Comparison of ENCODE assay signal across 10 cellular contexts in the genomic region with DNA sequence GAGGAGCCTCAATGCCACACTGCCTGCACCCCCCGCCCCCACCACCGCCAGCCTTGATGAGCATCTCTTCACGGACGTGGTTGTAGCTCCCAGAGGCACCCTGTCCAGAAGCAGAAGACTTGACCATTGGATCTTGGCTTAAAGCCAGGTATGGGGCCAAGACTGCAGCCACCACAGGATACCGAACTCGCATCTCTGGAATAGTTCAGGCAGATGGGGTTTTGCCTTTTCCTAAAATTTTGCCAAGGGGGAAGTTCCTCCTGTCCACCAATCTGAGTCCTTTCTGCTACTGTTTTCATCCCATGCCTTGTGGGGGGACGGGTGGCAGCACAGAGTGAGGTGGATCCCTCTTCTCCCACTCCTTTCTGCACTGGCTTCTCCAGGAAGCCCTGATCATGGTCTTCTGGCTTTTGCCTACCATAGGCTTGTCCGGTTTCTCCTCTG. TPM values are rescaled to one million over a fixed set of nuclear protein-coding genes. Genes with fewer than 3 reads are reported as not detected.
DNase-seq lines count a peak whose midpoint lies in the region; ATAC-seq and TF ChIP-seq lines count a peak whose summit lies in the region.
"Had no signal": no experiment of that assay in that cellular context is flagged by ENCODE, and none has a peak within 500 bp of the region (broad histone marks: within the 10 kb centered on the region; RNA-seq: fewer than 3 reads in every experiment).

No MANE protein-coding gene starts in this region.

- H3K4me3 ChIP-seq in kidney epithelial cell (ENCODE audit: low read depth, low read length) (peak overlapping the region; percentile 79), thymus (ENCODE audit: low read length) (peak overlapping the region; percentile 58)

- no peaks in the 10 kb centered on the region for H3K9me3 ChIP-seq in thymus (ENCODE audit: control insufficient read depth)

- H3K27ac Mint-ChIP-seq in activated CD4-positive, alpha-beta T cell treated with anti-CD3 and anti-CD28 coated beads, Interleukin-2, amount 10 ng/mL, durations not matched to agents 7 days and 5 days: peak overlapping the region; percentile 22
- H3K27ac Mint-ChIP-seq in activated naive CD4-positive, alpha-beta T cell treated with anti-CD3 and anti-CD28 coated beads, Interleukin-2, amount 50 U/mL, for 72 hours: peak overlapping the region; percentile 74 to 98

- H3K27ac ChIP-seq in thymus (ENCODE audit: low read depth): no peak overlapping the region
- H3K27ac ChIP-seq: C4-2B had no signal

- CTCF ChIA-PET in activated CD4-positive, alpha-beta T cell treated with anti-CD3 and anti-CD28 coated beads, Interleukin-2, amount 10 ng/mL, durations not matched to agents 7 days and 5 days (lab: Charles Lee): interaction anchor here (1.1 kb wide), 1 partner anchor 30 kb away, joined by 4 read pairs; no protein-coding TSS in a partner anchor

- POLR2A ChIA-PET in activated CD4-positive, alpha-beta T cell treated with anti-CD3 and anti-CD28 coated beads, Interleukin-2, amount 10 ng/mL, durations not matched to agents 7 days and 5 days (lab: Charles Lee): no interaction called here

- H3K4me3 Mint-ChIP-seq in activated CD4-positive, alpha-beta T cell treated with anti-CD3 and anti-CD28 coated beads, Interleukin-2, amount 10 ng/mL, durations not matched to agents 7 days and 5 days: peak overlapping the region; percentile 70

- H3K4me1 Mint-ChIP-seq in activated CD4-positive, alpha-beta T cell treated with anti-CD3 and anti-CD28 coated beads, Interleukin-2, amount 10 ng/mL, durations not matched to agents 7 days and 5 days: peaks cover 59% of the 10 kb centered on the region

- peaks cover 2% of the 10 kb centered on the region for H3K27me3 Mint-ChIP-seq in activated CD4-positive, alpha-beta T cell treated with anti-CD3 and anti-CD28 coated beads, Interleukin-2, amount 10 ng/mL, durations not matched to agents 7 days and 5 days

- no peak for ATAC-seq in activated naive CD4-positive, alpha-beta T cell treated with anti-CD3 and anti-CD28 coated beads, Interleukin-2, amount 50 U/mL, for 72 hours
- ATAC-seq in HG03139 (IDR thresholded peaks at IDR 0.05; ENCODE audit: unreplicated experiment): no peak

- H3K9me3 Mint-ChIP-seq in activated CD4-positive, alpha-beta T cell treated with anti-CD3 and anti-CD28 coated beads, Interleukin-2, amount 10 ng/mL, durations not matched to agents 7 days and 5 days: no peaks in the 10 kb centered on the region
- H3K9me3 Mint-ChIP-seq in activated naive CD4-positive, alpha-beta T cell treated with anti-CD3 and anti-CD28 coated beads, Interleukin-2, amount 50 U/mL, for 72 hours: no peaks in the 10 kb centered on the region

- no peak for DNase-seq in activated CD4-positive, alpha-beta T cell treated with anti-CD3 and anti-CD28 coated beads, Interleukin-2, amount 10 ng/mL, durations not matched to agents 7 days and 5 days
- no peak for DNase-seq in activated CD4-positive, alpha-beta T cell treated with anti-CD3 and anti-CD28 coated beads for 4 hours
- no peak for DNase-seq in activated naive CD4-positive, alpha-beta T cell treated with anti-CD3 and anti-CD28 coated beads, Interleukin-2, amount 50 U/mL, for 72 hours (ENCODE audit: low spot score in 2 of 2)
- DNase-seq in kidney epithelial cell (ENCODE audit: low read depth) (no peak), dermis blood vessel endothelial cell (no peak)
- DNase-seq in activated CD4-positive, alpha-beta T cell treated with anti-CD3 and anti-CD28 coated beads for 48 hours: no peak
- DNase-seq: foreskin melanocyte had no signal

- peaks cover 27% of the 10 kb centered on the region for H3K4me1 ChIP-seq in thymus (ENCODE audit: control insufficient read depth, insufficient read depth, low read length)

- H3K36me3 ChIP-seq in kidney epithelial cell (ENCODE audit: control insufficient read depth, insufficient read depth, low read length) (no peaks in the 10 kb centered on the region), thymus (ENCODE audit: control insufficient read depth, insufficient read depth) (peaks cover 4% of the 10 kb centered on the region)

- peaks cover 15% of the 10 kb centered on the region for H3K36me3 Mint-ChIP-seq in activated CD4-positive, alpha-beta T cell treated with anti-CD3 and anti-CD28 coated beads, Interleukin-2, amount 10 ng/mL, durations not matched to agents 7 days and 5 days (ENCODE audit: low read depth)
- peaks cover 4 to 6% of the 10 kb centered on the region in 2 donors for H3K36me3 Mint-ChIP-seq in activated naive CD4-positive, alpha-beta T cell treated with anti-CD3 and anti-CD28 coated beads, Interleukin-2, amount 50 U/mL, for 72 hours

- peaks cover 7% of the 10 kb centered on the region for H3K27me3 ChIP-seq in kidney epithelial cell (ENCODE audit: control insufficient read depth, insufficient read depth, low read length)
- H3K27me3 ChIP-seq in thymus (ENCODE audit: control insufficient read depth, insufficient read depth): peaks cover 5% of the 10 kb centered on the region

- WGBS in thymus: 93% methylated on average over 8 of the region's 8 CpGs

- no peak for TF ChIP-seq CTCF in kidney epithelial cell (IDR thresholded peaks at IDR 0.05; ENCODE audit: insufficient read depth, low read length, poor library complexity, severe bottlenecking)

RNA-seq across cellular contexts. Expression of a gene that starts 0.9 kb away (rescaled TPM):
- total RNA-seq in activated CD4-positive, alpha-beta T cell treated with anti-CD3 and anti-CD28 coated beads, Interleukin-2, amount 10 ng/mL, durations not matched to agents 7 days and 5 days: 1 to 10 TPM; 2.4 to 3.1 TPM
- total RNA-seq in activated naive CD4-positive, alpha-beta T cell treated with anti-CD3 and anti-CD28 coated beads, Interleukin-2, amount 50 U/mL, for 72 hours: 10 to 100 TPM; 17.3 to 47.3 TPM
- total RNA-seq in kidney epithelial cell: 2.2 and 2.7 TPM in 2 replicates
- 17.0 TPM for polyA plus RNA-seq in thymus
- total RNA-seq in dermis blood vessel endothelial cell: 1.6 and 3.9 TPM in 2 replicates

RNA-seq across cellular contexts. Expression of a gene that starts 28.8 kb away (rescaled TPM):
- 10 to 100 TPM; 12.3 to 12.8 TPM for total RNA-seq in activated CD4-positive, alpha-beta T cell treated with anti-CD3 and anti-CD28 coated beads, Interleukin-2, amount 10 ng/mL, durations not matched to agents 7 days and 5 days
- total RNA-seq in activated naive CD4-positive, alpha-beta T cell treated with anti-CD3 and anti-CD28 coated beads, Interleukin-2, amount 50 U/mL, for 72 hours: 10 to 100 TPM in 1 of 2 donors, 1 to 10 TPM in 1; 8.9 to 25.3 TPM
- total RNA-seq in kidney epithelial cell: 13.1 and 13.8 TPM in 2 replicates
- polyA plus RNA-seq in thymus: 2.2 TPM
- 7.7 and 13.9 TPM in 2 replicates for total RNA-seq in dermis blood vessel endothelial cell

RNA-seq across cellular contexts. Expression of a gene that starts 32.3 kb away (rescaled TPM):
- total RNA-seq in activated CD4-positive, alpha-beta T cell treated with anti-CD3 and anti-CD28 coated beads, Interleukin-2, amount 10 ng/mL, durations not matched to agents 7 days and 5 days: 100 to 1,000 TPM; 107 TPM
- 10 to 100 TPM; 49.8 to 67.8 TPM for total RNA-seq in activated naive CD4-positive, alpha-beta T cell treated with anti-CD3 and anti-CD28 coated beads, Interleukin-2, amount 50 U/mL, for 72 hours
- total RNA-seq in kidney epithelial cell: 63.8 and 89.8 TPM in 2 replicates
- 33.7 TPM for polyA plus RNA-seq in thymus
- total RNA-seq in dermis blood vessel endothelial cell: 40.7 and 87.2 TPM in 2 replicates

RNA-seq across cellular contexts. Expression of a gene that starts 53.3 kb away (rescaled TPM):
- total RNA-seq in activated CD4-positive, alpha-beta T cell treated with anti-CD3 and anti-CD28 coated beads, Interleukin-2, amount 10 ng/mL, durations not matched to agents 7 days and 5 days: 10 to 100 TPM; 71.4 to 75.0 TPM
- 10 to 100 TPM; 29.9 to 52.1 TPM for total RNA-seq in activated naive CD4-positive, alpha-beta T cell treated with anti-CD3 and anti-CD28 coated beads, Interleukin-2, amount 50 U/mL, for 72 hours
- total RNA-seq in kidney epithelial cell: 68.4 and 70.4 TPM in 2 replicates
- polyA plus RNA-seq in thymus: 98.2 TPM
- 34.5 and 52.2 TPM in 2 replicates for total RNA-seq in dermis blood vessel endothelial cell

RNA-seq across cellular contexts. Expression of a gene that starts 54.9 kb away (rescaled TPM):
- 10 to 100 TPM; 16.9 to 18.0 TPM for total RNA-seq in activated CD4-positive, alpha-beta T cell treated with anti-CD3 and anti-CD28 coated beads, Interleukin-2, amount 10 ng/mL, durations not matched to agents 7 days and 5 days
- 10 to 100 TPM in 1 of 2 donors, 1 to 10 TPM in 1; 5.1 to 10.6 TPM for total RNA-seq in activated naive CD4-positive, alpha-beta T cell treated with anti-CD3 and anti-CD28 coated beads, Interleukin-2, amount 50 U/mL, for 72 hours
- total RNA-seq in kidney epithelial cell (6.4 and 8.3 TPM in 2 replicates), dermis blood vessel endothelial cell (8.1 and 8.8 TPM in 2 replicates)
- polyA plus RNA-seq in thymus: 7.8 TPM
